In the genomic region with DNA sequence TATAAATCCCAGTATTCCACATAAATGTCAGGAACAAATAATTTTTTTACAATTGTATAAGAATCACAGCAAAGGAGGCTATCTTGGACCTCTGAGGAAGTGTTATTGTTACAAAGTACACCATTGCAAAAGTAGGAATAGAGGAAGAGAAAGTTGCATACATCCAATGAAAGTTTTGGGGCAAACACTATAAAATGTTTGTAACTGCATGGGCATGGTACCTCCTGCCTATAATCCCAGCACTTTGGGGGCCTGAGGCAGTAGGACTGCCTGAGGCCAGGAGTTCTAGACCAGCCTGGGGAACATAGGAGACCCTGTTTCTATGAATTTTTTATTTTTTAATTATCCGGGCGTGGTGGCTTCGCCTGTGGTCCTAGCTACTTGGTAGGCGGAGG, we compare ENCODE assay signal across 8 cellular contexts. TPM values are rescaled to one million over a fixed set of nuclear protein-coding genes. Genes with fewer than 3 reads are reported as not detected.
DNase-seq lines count a peak whose midpoint lies in the region; ATAC-seq lines count a peak whose summit lies in the region.

No MANE protein-coding gene starts in this region.

- peaks cover 23% of the 10 kb centered on the region for H3K4me1 ChIP-seq in adipocyte (ENCODE audit: control insufficient read depth, insufficient read depth, low read length)
- H3K4me1 ChIP-seq in aorta (ENCODE audit: control insufficient read depth in 1 of 2, insufficient read depth in 2 of 2, low read length in 2 of 2) = peaks cover 0 to 2% of the 10 kb centered on the region in 2 donors

- 94% methylated on average over 4 of the region's 4 CpGs for WGBS in aorta, 2 donors

- peak overlapping the region; percentile 98 for H3K27ac Mint-ChIP-seq in stimulated activated naive CD8-positive, alpha-beta T cell treated with anti-CD3 and anti-CD28 coated beads, Interleukin-15, Interleukin-2, amounts not matched to agents 100 ng/mL and 50 ng/mL, for 24 hours
- H3K27ac Mint-ChIP-seq in memory B cell = peak overlapping the region; percentile 90

- H3K27ac ChIP-seq in aorta (ENCODE audit: low read depth in 1 of 2, low read length in 2 of 2) = no peak overlapping the region

- DNase-seq in stimulated activated naive CD8-positive, alpha-beta T cell treated with anti-CD3 and anti-CD28 coated beads, Interleukin-15, Interleukin-2, amounts not matched to agents 100 U/mL and 50 U/mL, for 24 hours = no peak
- DNase-seq in adipocyte (ENCODE audit: low read depth) (no peak), memory B cell (ENCODE audit: low spot score in 2 of 2) (no peak), aorta (no peak), NCI-H1417 treated with DMSO at 0.1 percent for 48 hours (lab: John Stamatoyannopoulos, UW) (no peak)
- no peak for DNase-seq in stimulated activated naive CD4-positive, alpha-beta T cell treated with Interleukin-2 at 50 U/mL for 16 hours (lab: John Stamatoyannopoulos, UW)

- intact Hi-C loops in aorta (cut with DNase I) = loop anchor here (2.0 to 5.0 kb wide), 2 partner anchors 51 kb away; a partner anchor contains a TSS

- H3K9ac ChIP-seq in adipocyte (ENCODE audit: low read length) = peak overlapping the region; percentile 96

- H3K27me3 ChIP-seq in adipocyte (replicated peaks; ENCODE audit: control insufficient read depth, insufficient read depth, low read length) = no peaks in the 10 kb centered on the region
- H3K27me3 ChIP-seq in aorta (ENCODE audit: control insufficient read depth in 1 of 2, insufficient read depth in 2 of 2, low read length in 1 of 2) = no peaks in the 10 kb centered on the region

- H3K4me1 Mint-ChIP-seq in stimulated activated naive CD8-positive, alpha-beta T cell treated with anti-CD3 and anti-CD28 coated beads, Interleukin-15, Interleukin-2, amounts not matched to agents 100 ng/mL and 50 ng/mL, for 24 hours (ENCODE audit: low read depth) = peaks cover 33% of the 10 kb centered on the region
- H3K4me1 Mint-ChIP-seq in memory B cell = peaks cover 20% of the 10 kb centered on the region

- peak overlapping the region; percentile 89 for H3K4me3 Mint-ChIP-seq in stimulated activated naive CD8-positive, alpha-beta T cell treated with anti-CD3 and anti-CD28 coated beads, Interleukin-15, Interleukin-2, amounts not matched to agents 100 ng/mL and 50 ng/mL, for 24 hours
- peak overlapping the region; percentile 95 for H3K4me3 Mint-ChIP-seq in memory B cell

- no peaks in the 10 kb centered on the region for H3K27me3 Mint-ChIP-seq in stimulated activated naive CD8-positive, alpha-beta T cell treated with anti-CD3 and anti-CD28 coated beads, Interleukin-15, Interleukin-2, amounts not matched to agents 100 ng/mL and 50 ng/mL, for 24 hours
- no peaks in the 10 kb centered on the region for H3K27me3 Mint-ChIP-seq in memory B cell

- H3K9me3 Mint-ChIP-seq in stimulated activated naive CD8-positive, alpha-beta T cell treated with anti-CD3 and anti-CD28 coated beads, Interleukin-15, Interleukin-2, amounts not matched to agents 100 ng/mL and 50 ng/mL, for 24 hours = no peaks in the 10 kb centered on the region
- H3K9me3 Mint-ChIP-seq in memory B cell = no peaks in the 10 kb centered on the region

- no peaks in the 10 kb centered on the region for H3K36me3 ChIP-seq in adipocyte (ENCODE audit: control insufficient read depth, insufficient read depth, low read length, severe bottlenecking)
- no peaks in the 10 kb centered on the region for H3K36me3 ChIP-seq in aorta (ENCODE audit: control insufficient read depth in 1 of 2, insufficient read depth in 2 of 2, low read length in 1 of 2)

- H3K9me3 ChIP-seq in adipocyte (ENCODE audit: control insufficient read depth, low read length) (no peaks in the 10 kb centered on the region), aorta (ENCODE audit: control insufficient read depth, low read length) (no peaks in the 10 kb centered on the region)

- H3K4me3 ChIP-seq in adipocyte (ENCODE audit: low read length) (peak overlapping the region; percentile 91), aorta (ENCODE audit: low read length in 2 of 2) (peak overlapping the region; percentile 83 to 84)

- no peak for ATAC-seq in stimulated activated naive CD8-positive, alpha-beta T cell treated with anti-CD3 and anti-CD28 coated beads, Interleukin-15, Interleukin-2, amounts not matched to agents 100 U/mL and 50 U/mL, for 24 hours
- ATAC-seq in memory B cell (ENCODE audit: low read depth) = no peak
- no peak for ATAC-seq in aorta (ENCODE audit: low FRiP score)
- ATAC-seq in HG02852 (IDR thresholded peaks at IDR 0.05; ENCODE audit: unreplicated experiment) = no peak

- H3K36me3 Mint-ChIP-seq in stimulated activated naive CD8-positive, alpha-beta T cell treated with anti-CD3 and anti-CD28 coated beads, Interleukin-15, Interleukin-2, amounts not matched to agents 100 ng/mL and 50 ng/mL, for 24 hours (ENCODE audit: low read depth) = peaks cover 30% of the 10 kb centered on the region
- H3K36me3 Mint-ChIP-seq in memory B cell = peaks cover 4% of the 10 kb centered on the region

RNA-seq across cellular contexts. Expression of a gene that starts 0.8 kb away (rescaled TPM):
- total RNA-seq in aorta = 10 to 100 TPM; 33.6 to 36.2 TPM
- 10 to 100 TPM; 26.5 to 28.5 TPM for polyA plus RNA-seq in aorta

RNA-seq across cellular contexts. Expression of a gene that starts 28.0 kb away (rescaled TPM):
- total RNA-seq in aorta = 10 to 100 TPM; 38.4 to 47.5 TPM
- polyA plus RNA-seq in aorta = 100 to 1,000 TPM in 1 of 2 donors, 10 to 100 TPM in 1; 79.4 to 131 TPM

RNA-seq across cellular contexts. Expression of a gene that starts 51.8 kb away (rescaled TPM):
- total RNA-seq in aorta = 10 to 100 TPM; 13.5 to 18.2 TPM
- 1 to 10 TPM; 3.9 to 5.0 TPM for polyA plus RNA-seq in aorta
